ENCODE assay signal across 9 cellular contexts in the genomic region with DNA sequence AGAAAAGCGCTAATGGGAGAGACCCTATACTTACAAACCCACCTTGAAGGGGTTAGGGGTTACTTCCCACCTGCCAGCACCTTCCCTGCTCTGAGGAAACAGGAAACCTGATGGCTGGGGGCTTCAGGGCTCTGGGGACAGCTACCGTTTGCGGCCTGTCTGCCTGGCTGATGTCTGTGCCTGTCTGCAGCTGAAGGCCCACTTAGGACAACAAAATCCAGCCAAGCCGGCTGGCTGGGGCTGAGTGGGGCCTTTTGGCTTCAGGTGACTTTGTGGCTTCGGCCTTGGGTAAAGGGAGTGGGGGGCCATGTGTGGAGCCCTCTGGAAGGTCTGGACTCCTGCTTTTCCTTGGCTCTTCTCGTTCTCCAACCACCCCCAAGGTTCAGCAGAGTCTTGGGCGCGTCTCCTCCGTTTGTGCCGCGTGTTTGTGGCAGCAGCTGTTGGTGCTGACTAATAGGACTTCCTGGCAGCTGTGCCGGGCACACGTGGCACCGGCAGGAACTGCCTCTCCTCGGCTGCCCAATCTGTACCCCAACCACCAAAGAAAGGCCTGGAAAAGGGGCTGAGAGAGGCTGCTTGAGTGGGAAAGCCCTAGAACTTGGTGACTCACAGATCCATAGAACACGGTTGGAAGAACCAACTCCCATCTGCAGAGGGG.
DNase-seq lines count a peak whose midpoint lies in the region; ATAC-seq and TF ChIP-seq lines count a peak whose summit lies in the region.
"Had no signal": no experiment of that assay in that cellular context is flagged by ENCODE, and none has a peak within 500 bp of the region (broad histone marks: within the 10 kb centered on the region; RNA-seq: fewer than 3 reads in every experiment).

No MANE protein-coding gene starts in this region.

- no peak overlapping the region for H3K4me3 Mint-ChIP-seq in nephron progenitor cell

- TF ChIP-seq POLR2A in gastroesophageal sphincter (IDR thresholded peaks at IDR 0.05), result no peak

- no peak for TF ChIP-seq EP300 in gastroesophageal sphincter (IDR thresholded peaks at IDR 0.05)

- H3K4me1 ChIP-seq in aorta (ENCODE audit: control insufficient read depth in 1 of 2, insufficient read depth in 2 of 2, low read length in 2 of 2) (peaks cover 0 to 3% of the 10 kb centered on the region in 2 donors), gastroesophageal sphincter (peaks cover 0 to 43% (median 13%) of the 10 kb centered on the region in 3 donors)

- H3K27me3 ChIP-seq in aorta (ENCODE audit: control insufficient read depth in 1 of 2, insufficient read depth in 2 of 2, low read length in 1 of 2) (no peaks in the 10 kb centered on the region), gastroesophageal sphincter (no peaks in the 10 kb centered on the region)

- intact Hi-C loops in aorta (cut with DNase I), result loop anchor here in 1 of 2 donors (1.0 to 10.0 kb wide), 2 partner anchors 98 to 188 kb away; partner anchors contain the start of gene MSI2

- peaks cover 18% of the 10 kb centered on the region for H3K36me3 Mint-ChIP-seq in nephron progenitor cell (ENCODE audit: low read depth)

- H3K9me3 ChIP-seq in aorta (ENCODE audit: control insufficient read depth, low read length) (no peaks in the 10 kb centered on the region), gastroesophageal sphincter (no peaks in the 10 kb centered on the region)

- TF ChIP-seq CTCF in cardiac fibroblast (IDR thresholded peaks at IDR 0.05; ENCODE audit: low read depth, low read length), result no peak
- TF ChIP-seq CTCF in nephron progenitor cell (IDR thresholded peaks at IDR 0.05), result no peak
- TF ChIP-seq CTCF in gastroesophageal sphincter (IDR thresholded peaks at IDR 0.05), result no peak

- H3K36me3 ChIP-seq in aorta (ENCODE audit: control insufficient read depth in 1 of 2, insufficient read depth in 2 of 2, low read length in 1 of 2), result no peaks in the 10 kb centered on the region
- H3K36me3 ChIP-seq in gastroesophageal sphincter, result no peaks in the 10 kb centered on the region

- no peaks in the 10 kb centered on the region for H3K27me3 Mint-ChIP-seq in nephron progenitor cell (ENCODE audit: low read depth, poor library complexity)

- DNase-seq in NCI-H2107 treated with DMSO at 0.1 percent for 48 hours (lab: John Stamatoyannopoulos, UW; ENCODE audit: unreplicated experiment), result peak; percentile 52
- no peak for DNase-seq in NCI-H2107 (lab: John Stamatoyannopoulos, UW)
- DNase-seq in activated CD4-positive, CD25-positive, alpha-beta regulatory T cell (lab: John Stamatoyannopoulos, UW), result peak in 3 of 4 experiments; percentile 24 to 47 (median 36)
- DNase-seq in cardiac fibroblast (ENCODE audit: low read depth in 2 of 2), result peak; percentile 39 to 49
- DNase-seq in nephron progenitor cell, result no peak
- DNase-seq in aorta, result peak; percentile 82 to 84

- H3K27ac Mint-ChIP-seq in nephron progenitor cell, result peak overlapping the region; percentile 92

- peaks cover 97% of the 10 kb centered on the region for H3K4me1 Mint-ChIP-seq in nephron progenitor cell

- H3K27ac ChIP-seq in aorta (ENCODE audit: low read depth in 1 of 2, low read length in 2 of 2) (peak overlapping the region in 1 of 2 donors; percentile 7), gastroesophageal sphincter (peak overlapping the region in 2 of 4 donors; percentile 30 to 45)
- H3K27ac ChIP-seq: SK-N-MC had no signal

- no peaks in the 10 kb centered on the region for H3K9me3 Mint-ChIP-seq in nephron progenitor cell

- no peak overlapping the region for H3K4me3 ChIP-seq in cardiac fibroblast (replicated peaks in 1 of 2; ENCODE audit: low read depth in 2 of 2, low read length in 2 of 2)
- H3K4me3 ChIP-seq in aorta (ENCODE audit: low read length in 2 of 2), result no peak overlapping the region
- no peak overlapping the region for H3K4me3 ChIP-seq in gastroesophageal sphincter
- H3K4me3 ChIP-seq: SK-N-MC had no signal

- ATAC-seq in aorta (ENCODE audit: low FRiP score), result no peak
- no peak for ATAC-seq in HG02970 (IDR thresholded peaks at IDR 0.05; ENCODE audit: low FRiP score, unreplicated experiment)
- ATAC-seq in gastroesophageal sphincter, result no peak

- 12 to 15% methylated on average over 16 of the region's 16 CpGs for WGBS in aorta, 2 donors
- 88% methylated on average over 1 of the region's 16 CpGs; no CpG with 5 or more reads in 1 of the 2 donors for WGBS in gastroesophageal sphincter (ENCODE audit: low coverage in 1 of 2), 2 donors

Comparison
In these comparisons a context has a peak if more than half of its experiments do, and no peak if none do; other contexts are left out.
1. DNase-seq: peak in NCI-H2107 treated with DMSO at 0.1 percent for 48 hours (single experiment), activated CD4-positive, CD25-positive, alpha-beta regulatory T cell (3 of 4), cardiac fibroblast (2 of 2) and aorta (2 of 2); none in NCI-H2107 (single experiment) and nephron progenitor cell (single experiment).